14 cellular contexts compared by ENCODE assay signal in the genomic region with DNA sequence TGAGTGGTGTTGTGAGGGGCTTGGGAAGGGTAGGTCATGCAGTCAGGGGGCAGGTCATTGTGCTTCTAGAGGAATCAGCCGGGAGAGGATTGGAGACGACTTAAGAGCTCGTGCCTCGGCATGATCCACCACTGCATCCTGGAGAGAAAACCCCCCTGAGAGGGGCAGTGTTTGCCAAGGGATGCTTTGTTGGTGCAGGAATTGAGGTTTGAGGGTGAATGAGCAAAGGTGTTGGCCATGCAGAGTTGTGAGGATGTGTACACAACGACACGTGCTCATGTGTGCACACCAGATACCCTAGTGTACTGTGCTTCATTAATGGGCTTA.
A peak's percentile ranks its signal among the peaks of the same experiment; 100 is the strongest.
DNase-seq lines count a peak whose midpoint lies in the region; ATAC-seq and TF ChIP-seq lines count a peak whose summit lies in the region.
"Had no signal": no experiment of that assay in that cellular context is flagged by ENCODE, and none has a peak within 500 bp of the region (broad histone marks: within the 10 kb centered on the region; RNA-seq: fewer than 3 reads in every experiment).

No MANE protein-coding gene starts in this region.

- no peaks in the 10 kb centered on the region for H3K27me3 Mint-ChIP-seq in Calu3 (ENCODE audit: unreplicated experiment)
- H3K27me3 Mint-ChIP-seq: activated naive CD8-positive, alpha-beta T cell treated with anti-CD3 and anti-CD28 coated beads for 36 hours; effector memory CD8-positive, alpha-beta T cell had no signal

- 36 to 54% methylated on average over 6 of the region's 6 CpGs for WGBS in esophagus, 2 donors

- H3K36me3 ChIP-seq in MM.1S (replicated peaks; ENCODE audit: insufficient read depth, low read length), result no peaks in the 10 kb centered on the region
- H3K36me3 ChIP-seq in esophagus (ENCODE audit: control insufficient read depth in 2 of 2, insufficient read depth in 2 of 2, low read length in 1 of 2), result no peaks in the 10 kb centered on the region
- H3K36me3 ChIP-seq in parathyroid adenoma (ENCODE audit: control insufficient read depth, insufficient read depth, low read length), result no peaks in the 10 kb centered on the region
- H3K36me3 ChIP-seq: HAP-1 had no signal

- no peaks in the 10 kb centered on the region for H3K9me3 ChIP-seq in MM.1S (replicated peaks; ENCODE audit: insufficient read depth, low read length)
- no peaks in the 10 kb centered on the region for H3K9me3 ChIP-seq in esophagus (ENCODE audit: control insufficient read depth in 2 of 2, insufficient read depth in 1 of 2, low read depth in 1 of 2, low read length in 1 of 2)
- no peaks in the 10 kb centered on the region for H3K9me3 ChIP-seq in parathyroid adenoma (ENCODE audit: control insufficient read depth, low read length)
- H3K9me3 ChIP-seq: HAP-1 had no signal

- no peaks in the 10 kb centered on the region for H3K27me3 ChIP-seq in MM.1S (replicated peaks; ENCODE audit: insufficient read depth, low read length)
- H3K27me3 ChIP-seq in esophagus (ENCODE audit: control insufficient read depth in 1 of 2, insufficient read depth in 2 of 2, low read length in 2 of 2), result no peaks in the 10 kb centered on the region
- no peaks in the 10 kb centered on the region for H3K27me3 ChIP-seq in parathyroid adenoma (ENCODE audit: control insufficient read depth, insufficient read depth, low read length)

- peaks cover 37% of the 10 kb centered on the region for H3K36me3 Mint-ChIP-seq in Calu3 (ENCODE audit: insufficient read depth, unreplicated experiment)
- H3K36me3 Mint-ChIP-seq: activated naive CD8-positive, alpha-beta T cell treated with anti-CD3 and anti-CD28 coated beads for 36 hours had no signal

- H3F3A ChIP-seq in MM.1S (ENCODE audit: insufficient read depth, low read length), result no peaks in the 10 kb centered on the region

- ATAC-seq in GM18511 (IDR thresholded peaks at IDR 0.05; ENCODE audit: unreplicated experiment) (no peak), GM18873 (IDR thresholded peaks at IDR 0.05; ENCODE audit: low FRiP score, unreplicated experiment) (no peak), GM19452 (IDR thresholded peaks at IDR 0.05; ENCODE audit: unreplicated experiment) (no peak)
- ATAC-seq: effector memory CD8-positive, alpha-beta T cell had no signal

- no TSS peak for BruUV-seq in Calu3 (replicated peaks; lab: Mats Ljungman, UMichigan)

- H3K4me3 Mint-ChIP-seq in Calu3 (ENCODE audit: low read depth, unreplicated experiment), result no peak overlapping the region
- H3K4me3 Mint-ChIP-seq: activated naive CD8-positive, alpha-beta T cell treated with anti-CD3 and anti-CD28 coated beads for 36 hours; CD14-positive monocyte; effector memory CD8-positive, alpha-beta T cell; T-helper 2 cell treated with Interferon-gamma antibody and Interleukin-4, amounts not matched to agents 5 μg/mL and 100 μg/mL, for 36 hours had no signal

- CTCF ChIA-PET in Calu3 (lab: Charles Lee), result interaction anchor here (0.9 to 1.7 kb wide), 3 partner anchors 12 to 172 kb away, joined by 3 to 5 read pairs (median 3); no protein-coding TSS in a partner anchor

- H3K9ac ChIP-seq in MM.1S (ENCODE audit: low read length) (no peak overlapping the region), parathyroid adenoma (no peak overlapping the region)

- H3K4me3 ChIP-seq in MM.1S (ENCODE audit: low read length), result no peak overlapping the region
- H3K4me3 ChIP-seq in esophagus (ENCODE audit: low read depth in 1 of 2, low read length in 2 of 2), result no peak overlapping the region
- H3K4me3 ChIP-seq in parathyroid adenoma (ENCODE audit: low read depth, low read length), result no peak overlapping the region
- H3K4me3 ChIP-seq: HAP-1 had no signal

- no peak for TF ChIP-seq CTCF in Calu3 (IDR thresholded peaks at IDR 0.05; ENCODE audit: unreplicated experiment)
- no peak for TF ChIP-seq CTCF in MM.1S (IDR thresholded peaks at IDR 0.05; ENCODE audit: low read length)
- no peak for TF ChIP-seq CTCF in parathyroid adenoma (IDR thresholded peaks at IDR 0.05)

- no peaks in the 10 kb centered on the region for H3K79me2 ChIP-seq in MM.1S (ENCODE audit: low read length)
- no peaks in the 10 kb centered on the region for H3K79me2 ChIP-seq in parathyroid adenoma

- no peaks in the 10 kb centered on the region for H3K9me3 Mint-ChIP-seq in Calu3 (ENCODE audit: low read depth, unreplicated experiment)
- H3K9me3 Mint-ChIP-seq: activated naive CD8-positive, alpha-beta T cell treated with anti-CD3 and anti-CD28 coated beads for 36 hours; CD14-positive monocyte; effector memory CD8-positive, alpha-beta T cell; T-helper 2 cell treated with Interferon-gamma antibody and Interleukin-4, amounts not matched to agents 5 μg/mL and 100 μg/mL, for 36 hours had no signal

- H2AFZ ChIP-seq in MM.1S (ENCODE audit: low read length) (0 out of 2 replicates have a peak overlapping the region, but pooled peaks have one; percentile 5), parathyroid adenoma (no peak overlapping the region)

- H3K4me2 ChIP-seq in MM.1S (ENCODE audit: low read depth, low read length) (no peak overlapping the region; the same call in 1 of the 2 replicates), parathyroid adenoma (ENCODE audit: low read length) (no peak overlapping the region)

- H3K27ac ChIP-seq in MM.1S (ENCODE audit: low read length) (no peak overlapping the region; the same call in 1 of the 2 replicates), esophagus (ENCODE audit: low read depth in 2 of 2, low read length in 1 of 2) (peak overlapping the region; percentile 43 to 61), parathyroid adenoma (peak overlapping the region; percentile 29)

- H3K4me1 Mint-ChIP-seq in Calu3 (ENCODE audit: low read depth, unreplicated experiment), result peaks cover 26% of the 10 kb centered on the region
- H3K4me1 Mint-ChIP-seq: activated naive CD8-positive, alpha-beta T cell treated with anti-CD3 and anti-CD28 coated beads for 36 hours; CD14-positive monocyte had no signal

- H4K20me1 ChIP-seq in MM.1S (ENCODE audit: insufficient read depth, low read length), result no peaks in the 10 kb centered on the region

- no peak for DNase-seq in Calu3
- DNase-seq in MM.1S, result no peak
- no peak for DNase-seq in GM19238 (ENCODE audit: insufficient read length, low spot score)
- DNase-seq: activated naive CD8-positive, alpha-beta T cell treated with anti-CD3 and anti-CD28 coated beads for 36 hours; effector memory CD8-positive, alpha-beta T cell; stimulated activated CD4-positive, alpha-beta T cell treated with anti-CD3 and anti-CD28 coated beads, Interleukin-12 subunit alpha, Interleukin-12 subunit beta, amount 100 ng/mL, for 4 hours had no signal

- peaks cover 10% of the 10 kb centered on the region; the same call in 1 of the 2 replicates for H3K4me1 ChIP-seq in MM.1S (ENCODE audit: low read length)
- peaks cover 5 to 18% of the 10 kb centered on the region in 2 donors for H3K4me1 ChIP-seq in esophagus (ENCODE audit: control insufficient read depth in 2 of 2, insufficient read depth in 2 of 2, low read length in 1 of 2)
- H3K4me1 ChIP-seq in parathyroid adenoma, result peaks cover 7% of the 10 kb centered on the region
- H3K4me1 ChIP-seq: HAP-1 had no signal

- H3K9me2 ChIP-seq in MM.1S (replicated peaks; ENCODE audit: insufficient read depth, low read length), result no peaks in the 10 kb centered on the region

- H3K27ac Mint-ChIP-seq in Calu3 (ENCODE audit: unreplicated experiment), result peak overlapping the region; percentile 7
- H3K27ac Mint-ChIP-seq: activated naive CD8-positive, alpha-beta T cell treated with anti-CD3 and anti-CD28 coated beads for 36 hours; effector memory CD8-positive, alpha-beta T cell; T-helper 2 cell treated with Interferon-gamma antibody and Interleukin-4, amounts not matched to agents 5 μg/mL and 100 μg/mL, for 36 hours had no signal

- intact Hi-C loops in Calu3 (cut with micrococcal nuclease; ENCODE audit: unreplicated experiment), result no loop called here
